15 cellular contexts compared by ENCODE assay signal in genomic region chr7:36966636-36967035, GRCh38.
DNase-seq lines count a peak whose midpoint lies in the region; ATAC-seq and TF ChIP-seq lines count a peak whose summit lies in the region.
"Had no signal": no experiment of that assay in that cellular context is flagged by ENCODE, and none has a peak within 500 bp of the region (broad histone marks: within the 10 kb centered on the region; RNA-seq: fewer than 3 reads in every experiment).

No MANE protein-coding gene starts in this region.

- H3K4me3 ChIP-seq in left ventricle myocardium inferior: no peak overlapping the region
- no peak overlapping the region for H3K4me3 ChIP-seq in heart left ventricle
- no peak overlapping the region for H3K4me3 ChIP-seq in esophagus muscularis mucosa
- H3K4me3 ChIP-seq: GM12878, PC-9 had no signal

- ATAC-seq in heart left ventricle (no peak), SK-N-SH treated with all-trans-retinoic acid at 6 μM for 48 hours (peak; percentile 22; the same call in 1 of the 3 replicates), GM19397 (IDR thresholded peaks at IDR 0.05; ENCODE audit: unreplicated experiment) (no peak), HG02973 (IDR thresholded peaks at IDR 0.05; ENCODE audit: unreplicated experiment) (no peak), HG03095 (IDR thresholded peaks at IDR 0.05; ENCODE audit: unreplicated experiment) (no peak)

- H3K4me1 ChIP-seq in left ventricle myocardium inferior (peaks cover 31% of the 10 kb centered on the region), heart left ventricle (peaks cover 0 to 42% (median 5%) of the 10 kb centered on the region in 12 donors), esophagus muscularis mucosa (peaks cover 6 to 62% (median 53%) of the 10 kb centered on the region in 4 donors)

- H3K36me3 ChIP-seq in left ventricle myocardium inferior: no peaks in the 10 kb centered on the region
- no peaks in the 10 kb centered on the region for H3K36me3 ChIP-seq in heart left ventricle
- H3K36me3 ChIP-seq in esophagus muscularis mucosa: no peaks in the 10 kb centered on the region

- TF ChIP-seq POLR2A in heart left ventricle (IDR thresholded peaks at IDR 0.05): no peak
- TF ChIP-seq POLR2A in esophagus muscularis mucosa (IDR thresholded peaks at IDR 0.05; ENCODE audit: low read depth): no peak

- H3K9me3 ChIP-seq in left ventricle myocardium inferior (replicated peaks) (no peaks in the 10 kb centered on the region), heart left ventricle (no peaks in the 10 kb centered on the region), esophagus muscularis mucosa (no peaks in the 10 kb centered on the region)

- intact Hi-C loops in left ventricle myocardium inferior (cut with micrococcal nuclease) (no loop called here), heart left ventricle (cut with DNase I) (loop anchor here (1.0 to 5.0 kb wide), 8 partner anchors 214 to 479 kb away; no protein-coding TSS in a partner anchor), esophagus muscularis mucosa (cut with DNase I) (loop anchor here (2.0 to 5.0 kb wide), 2 partner anchors 216 to 231 kb away; no protein-coding TSS in a partner anchor)

- no peaks in the 10 kb centered on the region for H3K27me3 ChIP-seq in left ventricle myocardium inferior (ENCODE audit: low read depth)
- H3K27me3 ChIP-seq in heart left ventricle: no peaks in the 10 kb centered on the region
- H3K27me3 ChIP-seq in esophagus muscularis mucosa: no peaks in the 10 kb centered on the region

- TF ChIP-seq CTCF in left ventricle myocardium inferior (IDR thresholded peaks at IDR 0.05; ENCODE audit: borderline replicate concordance): no peak
- no peak for TF ChIP-seq CTCF in heart left ventricle (IDR thresholded peaks at IDR 0.05)
- no peak for TF ChIP-seq CTCF in esophagus muscularis mucosa (IDR thresholded peaks at IDR 0.05)

- WGBS in heart left ventricle, 4 donors: 34 to 47% (median 46%) methylated on average over 3 of the region's 3 CpGs
- 48% methylated on average over 3 of the region's 3 CpGs for WGBS in esophagus muscularis mucosa

- TF ChIP-seq EP300 in esophagus muscularis mucosa (IDR thresholded peaks at IDR 0.05): no peak

- H3K27ac ChIP-seq in left ventricle myocardium inferior (replicated peaks) (peak overlapping the region; percentile 49), heart left ventricle (peak overlapping the region in 1 of 12 donors; percentile 16), esophagus muscularis mucosa (replicated peaks in 1 of 4) (peak overlapping the region; percentile 29 to 64 (median 56))
- H3K27ac ChIP-seq: PC-9 had no signal

- DNase-seq in left ventricle myocardium inferior (no peak), heart left ventricle (no peak), esophagus muscularis mucosa (ENCODE audit: extremely low spot score) (no peak)
- DNase-seq: CD4-positive, CD25-positive, alpha-beta regulatory T cell; DND-41; NCI-H1417 treated with DMSO at 0.1 percent for 48 hours; NCI-H187; NCI-H510A; SIG-M5 had no signal

TF ChIP-seq in SK-N-SH treated with all-trans-retinoic acid at 6 μM for 48 hours, 23 proteins besides CTCF, POLR2A, EP300 and RAD21 (continues in another document):
- TF ChIP-seq TCF4 (CRISPR knock-in tag; IDR thresholded peaks at IDR 0.05; ENCODE audit: borderline replicate concordance) (peak; percentile 98), POU6F1 (CRISPR knock-in tag; IDR thresholded peaks at IDR 0.05; ENCODE audit: borderline replicate concordance, low read depth) (no peak), CREB5 (CRISPR knock-in tag; IDR thresholded peaks at IDR 0.05; ENCODE audit: low read depth) (no peak), ZFP30 (CRISPR knock-in tag; IDR thresholded peaks at IDR 0.05) (no peak), OSR1 (CRISPR knock-in tag; IDR thresholded peaks at IDR 0.05) (no peak), ZC3H10 (CRISPR knock-in tag; IDR thresholded peaks at IDR 0.05) (no peak), TSHZ2 (CRISPR knock-in tag; IDR thresholded peaks at IDR 0.05) (peak; percentile 94), RARB (CRISPR knock-in tag; IDR thresholded peaks at IDR 0.05) (no peak), ZFP3 (CRISPR knock-in tag; IDR thresholded peaks at IDR 0.05) (no peak), ZNF70 (CRISPR knock-in tag; IDR thresholded peaks at IDR 0.05) (no peak), PPARA (CRISPR knock-in tag; IDR thresholded peaks at IDR 0.05; ENCODE audit: borderline replicate concordance) (0 out of 2 replicates have a peak, but pooled peaks have one; percentile 44), CSRNP3 (CRISPR knock-in tag; IDR thresholded peaks at IDR 0.05) (0 out of 2 replicates have a peak, but pooled peaks have one; percentile 51), ISL1 (CRISPR knock-in tag; IDR thresholded peaks at IDR 0.05) (peak; percentile 81), ZNF8 (CRISPR knock-in tag; IDR thresholded peaks at IDR 0.05) (peak; percentile 27), ARNTL (CRISPR knock-in tag; IDR thresholded peaks at IDR 0.05; ENCODE audit: borderline replicate concordance, low read depth) (no peak), CSDC2 (CRISPR knock-in tag; IDR thresholded peaks at IDR 0.05) (no peak), ZNF565 (CRISPR knock-in tag; conservative IDR thresholded peaks at IDR 0.05; ENCODE audit: low read depth) (0 out of 2 replicates have a peak, but pooled peaks have one; percentile 3), TOX (CRISPR knock-in tag; IDR thresholded peaks at IDR 0.05; ENCODE audit: borderline replicate concordance) (no peak), SNAI2 (CRISPR knock-in tag; IDR thresholded peaks at IDR 0.05) (peak; percentile 73; the same call in 1 of the 2 replicates), GLIS3 (CRISPR knock-in tag; IDR thresholded peaks at IDR 0.05) (peak; percentile 93; the same call in 1 of the 2 replicates), BACH2 (CRISPR knock-in tag; IDR thresholded peaks at IDR 0.05; ENCODE audit: borderline replicate concordance) (no peak)
